In the genomic region with DNA sequence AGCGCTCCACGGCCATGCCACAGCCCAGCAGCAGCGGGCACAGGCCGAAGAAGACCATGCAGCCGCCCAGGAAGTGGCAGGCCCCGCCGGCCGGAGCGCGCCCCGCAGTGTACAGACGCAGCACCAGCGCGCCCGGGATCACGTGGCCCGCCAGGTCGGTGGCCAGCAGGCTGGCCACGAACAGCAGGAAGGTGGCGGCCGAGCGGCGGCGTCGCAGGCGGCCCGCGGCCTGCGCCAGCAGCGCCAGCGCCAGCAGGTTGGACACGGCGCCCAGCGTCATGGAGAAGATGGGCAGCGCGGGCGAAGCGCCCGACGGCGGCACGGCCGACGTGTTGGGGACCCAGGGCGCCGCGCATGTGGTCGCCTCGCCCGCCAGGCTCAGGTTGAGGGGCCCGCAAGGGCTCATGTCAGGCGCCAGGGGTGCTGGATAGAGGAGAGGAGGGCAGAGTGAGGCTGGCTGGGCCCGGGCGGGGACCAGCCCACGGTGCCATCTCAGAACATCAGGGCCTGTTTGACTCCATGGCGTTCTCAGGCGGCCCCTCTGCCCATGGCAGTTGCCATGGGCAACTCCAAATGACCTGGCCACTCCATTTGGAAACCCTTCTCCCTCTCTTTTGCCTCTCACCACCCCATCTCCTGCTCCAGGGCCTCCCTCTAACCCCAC, we compare ENCODE assay signal across 12 cellular contexts. TPM values are rescaled to one million over a fixed set of nuclear protein-coding genes. Genes with fewer than 3 reads are reported as not detected.
A peak's percentile ranks its signal among the peaks of the same experiment; 100 is the strongest.
DNase-seq lines count a peak whose midpoint lies in the region; ATAC-seq, FAIRE-seq and TF ChIP-seq lines count a peak whose summit lies in the region.
"Had no signal": no experiment of that assay in that cellular context is flagged by ENCODE, and none has a peak within 500 bp of the region (broad histone marks: within the 10 kb centered on the region; RNA-seq: fewer than 3 reads in every experiment).

No MANE protein-coding gene starts in this region.

- no peaks in the 10 kb centered on the region for H3K9me2 ChIP-seq in hepatocyte (replicated peaks; ENCODE audit: insufficient read depth)

- 98% methylated on average over 39 of the region's 57 CpGs for WGBS in hepatocyte (ENCODE audit: low lambda C conversion rate, missing lambda C conversion rate)

- H3K27me3 ChIP-seq in hepatocyte: no peaks in the 10 kb centered on the region
- H3K27me3 ChIP-seq: pancreas had no signal

- H3K27ac ChIP-seq in RWPE1 (peak overlapping the region; percentile 78; the same call in 1 of the 2 replicates), hepatocyte (no peak overlapping the region)
- H3K27ac ChIP-seq: breast epithelium, pancreas had no signal

- H4K20me1 ChIP-seq in hepatocyte (ENCODE audit: insufficient read depth, poor library complexity, severe bottlenecking): no peaks in the 10 kb centered on the region

- peaks cover 37% of the 10 kb centered on the region for H3K4me1 ChIP-seq in hepatocyte (ENCODE audit: insufficient read depth)

- peak overlapping the region; percentile 31 for H3K27ac Mint-ChIP-seq in T-helper 2 cell treated with Interferon-gamma antibody and Interleukin-4, amounts not matched to agents 5 μg/mL and 100 μg/mL, for 36 hours
- no peak overlapping the region for H3K27ac Mint-ChIP-seq in stimulated activated effector memory CD8-positive, alpha-beta T cell treated with anti-CD3 and anti-CD28 coated beads, Interleukin-12 subunit alpha, Interleukin-12 subunit beta, amount 100 ng/mL, for 72 hours

- H3K9me3 Mint-ChIP-seq in T-helper 2 cell treated with Interferon-gamma antibody and Interleukin-4, amounts not matched to agents 5 μg/mL and 100 μg/mL, for 36 hours: no peaks in the 10 kb centered on the region
- no peaks in the 10 kb centered on the region for H3K9me3 Mint-ChIP-seq in stimulated activated effector memory CD8-positive, alpha-beta T cell treated with anti-CD3 and anti-CD28 coated beads, Interleukin-12 subunit alpha, Interleukin-12 subunit beta, amount 100 ng/mL, for 72 hours

- TF ChIP-seq CTCF in RWPE1 (conservative IDR thresholded peaks at IDR 0.05; ENCODE audit: low read depth) (no peak), hepatocyte (IDR thresholded peaks at IDR 0.05; ENCODE audit: poor library complexity) (no peak)

- CTCF ChIA-PET in RWPE1 (lab: Yijun Ruan, JAX): interaction anchor here (0.6 to 0.7 kb wide), 2 partner anchors 275 to 470 kb away, joined by 3 read pairs; no protein-coding TSS in a partner anchor

- peaks cover 17% of the 10 kb centered on the region for H3K27me3 Mint-ChIP-seq in T-helper 2 cell treated with Interferon-gamma antibody and Interleukin-4, amounts not matched to agents 5 μg/mL and 100 μg/mL, for 36 hours (ENCODE audit: low read depth)

- FAIRE-seq in GM12892 (lab: Jason Lieb, UNC): no peak
- FAIRE-seq: pancreas had no signal

- peaks cover 4% of the 10 kb centered on the region for H3K36me3 ChIP-seq in hepatocyte (replicated peaks; ENCODE audit: insufficient read depth, low read depth)

- TF ChIP-seq POLR2A in GM12892 (IDR thresholded peaks at IDR 0.05; ENCODE audit: low read depth, low read length): no peak

- no peaks in the 10 kb centered on the region for H3K79me2 ChIP-seq in hepatocyte

- no peak overlapping the region for H2AFZ ChIP-seq in hepatocyte

- peak overlapping the region; percentile 46 for H3K4me3 Mint-ChIP-seq in T-helper 2 cell treated with Interferon-gamma antibody and Interleukin-4, amounts not matched to agents 5 μg/mL and 100 μg/mL, for 36 hours
- H3K4me3 Mint-ChIP-seq in stimulated activated effector memory CD8-positive, alpha-beta T cell treated with anti-CD3 and anti-CD28 coated beads, Interleukin-12 subunit alpha, Interleukin-12 subunit beta, amount 100 ng/mL, for 72 hours: peak overlapping the region; percentile 29

- no peak for DNase-seq in T-helper 2 cell treated with Interferon-gamma antibody and Interleukin-4, amounts not matched to agents 5 μg/mL and 100 μg/mL, for 36 hours (ENCODE audit: low spot score)
- no peak for DNase-seq in T-helper 2 cell
- no peak for DNase-seq in RWPE1 (ENCODE audit: low spot score)
- DNase-seq in hepatocyte (ENCODE audit: low spot score): peak; percentile 4
- DNase-seq in stimulated activated effector memory CD8-positive, alpha-beta T cell treated with anti-CD3 and anti-CD28 coated beads, Interleukin-12 subunit alpha, Interleukin-12 subunit beta, amount 100 ng/mL, for 72 hours (ENCODE audit: low spot score in 2 of 2): no peak
- DNase-seq in GM12892 (ENCODE audit: insufficient read length): no peak
- DNase-seq in NK-92 (lab: John Stamatoyannopoulos, UW; ENCODE audit: unreplicated experiment): no peak
- DNase-seq: NCI-H1092, NCI-H748 treated with DMSO at 0.1 percent for 48 hours had no signal

- H3K9me3 ChIP-seq in hepatocyte (ENCODE audit: low read depth): no peaks in the 10 kb centered on the region
- H3K9me3 ChIP-seq: breast epithelium, pancreas had no signal

- peaks cover 16% of the 10 kb centered on the region for H3K36me3 Mint-ChIP-seq in T-helper 2 cell treated with Interferon-gamma antibody and Interleukin-4, amounts not matched to agents 5 μg/mL and 100 μg/mL, for 36 hours (ENCODE audit: low read depth)
- H3K36me3 Mint-ChIP-seq in stimulated activated effector memory CD8-positive, alpha-beta T cell treated with anti-CD3 and anti-CD28 coated beads, Interleukin-12 subunit alpha, Interleukin-12 subunit beta, amount 100 ng/mL, for 72 hours: peaks cover 54% of the 10 kb centered on the region

- H3K4me3 ChIP-seq in hepatocyte: no peak overlapping the region

- peaks cover 21% of the 10 kb centered on the region for H3K4me1 Mint-ChIP-seq in T-helper 2 cell treated with Interferon-gamma antibody and Interleukin-4, amounts not matched to agents 5 μg/mL and 100 μg/mL, for 36 hours (ENCODE audit: low read depth)
- H3K4me1 Mint-ChIP-seq in stimulated activated effector memory CD8-positive, alpha-beta T cell treated with anti-CD3 and anti-CD28 coated beads, Interleukin-12 subunit alpha, Interleukin-12 subunit beta, amount 100 ng/mL, for 72 hours: peaks cover 43% of the 10 kb centered on the region

- POLR2A ChIA-PET in RWPE1 (lab: Yijun Ruan, JAX; ENCODE audit: low non-redundant PET): no interaction called here

- ATAC-seq in stimulated activated effector memory CD8-positive, alpha-beta T cell treated with anti-CD3 and anti-CD28 coated beads, Interleukin-12 subunit alpha, Interleukin-12 subunit beta, amount 100 ng/mL, for 72 hours: no peak
- no peak for ATAC-seq in GM19395 (IDR thresholded peaks at IDR 0.05; ENCODE audit: unreplicated experiment)

- H3K4me2 ChIP-seq in hepatocyte: no peak overlapping the region

RNA-seq across cellular contexts. Expression of gene PTGER1, which starts 1.1 kb away (rescaled TPM):
- total RNA-seq in hepatocyte: 0.60 and 2.8 TPM in 2 replicates
- 3.5 and 7.6 TPM in 2 replicates for polyA plus RNA-seq in hepatocyte
- not detected for polyA plus RNA-seq in GM12892 (2012; ENCODE audit: missing spikeins)

RNA-seq across cellular contexts. Expression of gene GIPC1, which starts 21.9 kb away (rescaled TPM):
- 102 and 127 TPM in 2 replicates for total RNA-seq in hepatocyte
- polyA plus RNA-seq in hepatocyte: 186 and 201 TPM in 2 replicates
- 7.0 TPM for polyA plus RNA-seq in GM12892 (2012; ENCODE audit: missing spikeins)

RNA-seq across cellular contexts. Expression of gene PKN1, which starts 40.9 kb away (rescaled TPM):
- total RNA-seq in hepatocyte: 57.4 and 61.4 TPM in 2 replicates
- polyA plus RNA-seq in hepatocyte: 83.3 and 88.5 TPM in 2 replicates
- 40.0 TPM for polyA plus RNA-seq in GM12892 (2012; ENCODE audit: missing spikeins)

RNA-seq across cellular contexts. Expression of gene DNAJB1, which starts 44.1 kb away (rescaled TPM):
- 104 and 112 TPM in 2 replicates for total RNA-seq in hepatocyte
- 179 and 185 TPM in 2 replicates for polyA plus RNA-seq in hepatocyte
- polyA plus RNA-seq in GM12892 (2012; ENCODE audit: missing spikeins): 23.8 TPM

RNA-seq across cellular contexts. Expression of gene DDX39A, which starts 54.9 kb away (rescaled TPM):
- total RNA-seq in hepatocyte: 51.8 and 79.2 TPM in 2 replicates
- polyA plus RNA-seq in hepatocyte: 106 and 135 TPM in 2 replicates
- polyA plus RNA-seq in GM12892 (2012; ENCODE audit: missing spikeins): 79.3 TPM
